In the genomic region with DNA sequence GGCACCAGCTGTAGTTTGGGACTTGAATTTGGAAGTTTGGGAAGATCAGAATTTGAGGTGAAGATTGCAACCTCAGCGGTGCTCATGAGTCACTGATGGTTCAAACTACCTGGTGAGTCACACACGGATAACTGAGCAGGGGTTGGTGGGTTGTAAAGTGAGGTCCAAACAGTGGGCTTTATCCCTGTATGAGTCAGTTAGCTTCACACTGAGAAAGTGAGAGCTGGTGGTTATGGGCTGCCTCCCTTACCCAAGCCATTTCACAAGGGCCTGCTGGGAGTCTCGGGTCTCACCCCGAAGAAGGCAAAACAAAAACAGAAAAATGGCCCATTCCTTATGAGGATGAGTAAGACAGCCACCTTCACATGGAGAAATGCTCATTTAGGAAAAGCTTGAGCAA, we compare ENCODE assay signal across 12 cellular contexts.
DNase-seq lines count a peak whose midpoint lies in the region; ATAC-seq, FAIRE-seq and TF ChIP-seq lines count a peak whose summit lies in the region.
"Had no signal": no experiment of that assay in that cellular context is flagged by ENCODE, and none has a peak within 500 bp of the region (broad histone marks: within the 10 kb centered on the region; RNA-seq: fewer than 3 reads in every experiment).

No MANE protein-coding gene starts in this region.

- H3K27me3 ChIP-seq in HUES48 (ENCODE audit: control insufficient read depth, insufficient read depth, low read length) (no peaks in the 10 kb centered on the region), astrocyte (ENCODE audit: insufficient read depth, low read length) (no peaks in the 10 kb centered on the region)
- H3K27me3 ChIP-seq: SJCRH30 had no signal

- intact Hi-C loops in left ventricle myocardium superior (cut with micrococcal nuclease) = no loop called here

- peak overlapping the region; percentile 83 for H3K27ac ChIP-seq in HUES48 (ENCODE audit: low read depth, low read length)
- H3K27ac ChIP-seq in astrocyte (ENCODE audit: low read depth, low read length) = peak overlapping the region; percentile 97
- H3K27ac ChIP-seq: SJCRH30 had no signal

- peak overlapping the region; percentile 39 for H3K4me2 ChIP-seq in astrocyte (ENCODE audit: low read length)

- no peak for TF ChIP-seq CTCF in astrocyte (IDR thresholded peaks at IDR 0.05; ENCODE audit: insufficient read depth, low read depth, low read length)

- no peaks in the 10 kb centered on the region for H3K27me3 Mint-ChIP-seq in astrocyte (ENCODE audit: low read depth, unreplicated experiment)

- DNase-seq in CD1c-positive myeloid dendritic cell (ENCODE audit: extremely low spot score) (peak; percentile 60), astrocyte (ENCODE audit: low read depth) (peak; percentile 99), kidney glomerular epithelial cell (lab: John Stamatoyannopoulos, UW) (peak; percentile 85), left ventricle myocardium superior (no peak), NK-92 (lab: John Stamatoyannopoulos, UW; ENCODE audit: unreplicated experiment) (no peak)
- DNase-seq: DMS53; mucosa of descending colon; SJCRH30; stimulated activated CD4-positive, alpha-beta T cell treated with anti-CD3 and anti-CD28 coated beads, Interleukin-2, amount 100 ng/mL, for 24 hours had no signal

- H3K36me3 ChIP-seq in HUES48 (ENCODE audit: control insufficient read depth, insufficient read depth, low read length) (no peaks in the 10 kb centered on the region), astrocyte (ENCODE audit: insufficient read depth, low read length) (peaks cover 9% of the 10 kb centered on the region)
- H3K36me3 ChIP-seq: SJCRH30 had no signal

- H3K79me2 ChIP-seq in astrocyte (ENCODE audit: insufficient read depth, low read length) = no peaks in the 10 kb centered on the region

- peak overlapping the region; percentile 87 for H3K27ac Mint-ChIP-seq in astrocyte (ENCODE audit: unreplicated experiment)

- H3K9ac ChIP-seq in HUES48 (ENCODE audit: low read depth, low read length) = no peak overlapping the region
- peak overlapping the region; percentile 59 for H3K9ac ChIP-seq in astrocyte (ENCODE audit: low read length)

- H3K9me3 ChIP-seq in HUES48 (ENCODE audit: control insufficient read depth, insufficient read depth, low read length) = no peaks in the 10 kb centered on the region
- H3K9me3 ChIP-seq in astrocyte (ENCODE audit: insufficient read depth, low read depth, low read length) = peaks cover 2% of the 10 kb centered on the region
- H3K9me3 ChIP-seq: SJCRH30 had no signal

- H3K4me3 ChIP-seq in HUES48 (ENCODE audit: low read depth, low read length) = no peak overlapping the region
- H3K4me3 ChIP-seq in astrocyte (ENCODE audit: insufficient read depth, low read depth, low read length) = no peak overlapping the region
- H3K4me3 ChIP-seq: mucosa of descending colon, SJCRH30 had no signal

- H3K36me3 Mint-ChIP-seq in astrocyte (ENCODE audit: low read depth, unreplicated experiment) = peaks cover 49% of the 10 kb centered on the region

- no peak overlapping the region for H2AFZ ChIP-seq in astrocyte (ENCODE audit: low read depth, low read length)

- ATAC-seq in left ventricle myocardium superior (no peak), GM21717 (IDR thresholded peaks at IDR 0.05; ENCODE audit: unreplicated experiment) (no peak), GM18909 (IDR thresholded peaks at IDR 0.05; ENCODE audit: poor library complexity, unreplicated experiment) (no peak)
- ATAC-seq: mucosa of descending colon had no signal

- no peaks in the 10 kb centered on the region for H4K20me1 ChIP-seq in astrocyte (ENCODE audit: insufficient read depth, low read length)

- H3K9me3 Mint-ChIP-seq in astrocyte (ENCODE audit: unreplicated experiment) = peaks cover 7% of the 10 kb centered on the region

- H3K4me1 ChIP-seq in HUES48 (ENCODE audit: control insufficient read depth, insufficient read depth, low read length) (no peaks in the 10 kb centered on the region), astrocyte (ENCODE audit: insufficient read depth, low read length) (peaks cover 37% of the 10 kb centered on the region)
- H3K4me1 ChIP-seq: SJCRH30 had no signal

- H3K4me3 Mint-ChIP-seq in astrocyte (ENCODE audit: unreplicated experiment) = no peak overlapping the region

- peak; percentile 95 for FAIRE-seq in astrocyte (lab: Jason Lieb, UNC)

- H3K4me1 Mint-ChIP-seq in astrocyte (ENCODE audit: low read depth, unreplicated experiment) = peaks cover 31% of the 10 kb centered on the region

Comparison
In these comparisons a context has a peak if more than half of its experiments do, and no peak if none do; other contexts are left out.
1. DNase-seq: peak in CD1c-positive myeloid dendritic cell (single experiment), astrocyte (single experiment) and kidney glomerular epithelial cell (single experiment); none in left ventricle myocardium superior (single experiment) and NK-92 (single experiment).